In genomic region chr3:45659661-45660566, GRCh38 we compare ENCODE assay signal across 8 cellular contexts. TPM values are rescaled to one million over a fixed set of nuclear protein-coding genes. Genes with fewer than 3 reads are reported as not detected.
A peak's percentile ranks its signal among the peaks of the same experiment; 100 is the strongest.
DNase-seq lines count a peak whose midpoint lies in the region; ATAC-seq and TF ChIP-seq lines count a peak whose summit lies in the region.

No MANE protein-coding gene starts in this region.

- DNase-seq in AG09319 (ENCODE audit: extremely low read depth, low read depth) (no peak), GM13976 (ENCODE audit: low spot score) (peak; percentile 53), OCI-M1 (lab: John Stamatoyannopoulos, UW) (peak; percentile 72), amniotic epithelial cell (ENCODE audit: low read depth) (peak; percentile 78), left cardiac atrium (peak; percentile 68), NCI-H2107 treated with DMSO at 0.1 percent for 48 hours (lab: John Stamatoyannopoulos, UW; ENCODE audit: unreplicated experiment) (no peak)

- H3K36me3 ChIP-seq in rectal smooth muscle tissue (ENCODE audit: control insufficient read depth, insufficient read depth, low read length): no peaks in the 10 kb centered on the region

- no peak overlapping the region for H3K9ac ChIP-seq in rectal smooth muscle tissue (ENCODE audit: low read length)

- peak; percentile 97 for TF ChIP-seq CTCF in AG09319 (IDR thresholded peaks at IDR 0.05; ENCODE audit: low read depth, low read length)
- peak; percentile 88 for TF ChIP-seq CTCF in GM13976 (IDR thresholded peaks at IDR 0.05; ENCODE audit: borderline replicate concordance, control extremely low read depth, extremely low read depth, insufficient read depth, missing control alignments)

- H3K27ac ChIP-seq in rectal smooth muscle tissue (ENCODE audit: low read depth, low read length): no peak overlapping the region

- no peak for TF ChIP-seq POLR2A in GM18505 (IDR thresholded peaks at IDR 0.05; ENCODE audit: borderline replicate concordance, extremely low read depth, insufficient read depth, insufficient read length)

- H3K4me3 ChIP-seq in rectal smooth muscle tissue (ENCODE audit: low read length): peak overlapping the region; percentile 2

- intact Hi-C loops in left cardiac atrium (cut with DNase I): loop anchor here (10.0 kb wide), 2 partner anchors 65 to 435 kb away; partner anchors contain the start of genes LIMD1 (in 1 of the 2) and TMEM158 (in 1 of the 2)

- ATAC-seq in left cardiac atrium (peak; percentile 61 to 69), GM18505 (IDR thresholded peaks at IDR 0.05; ENCODE audit: unreplicated experiment) (no peak)

- H3K27me3 ChIP-seq in rectal smooth muscle tissue (ENCODE audit: control insufficient read depth, insufficient read depth, low read length): no peaks in the 10 kb centered on the region

- H3K4me1 ChIP-seq in rectal smooth muscle tissue (ENCODE audit: control insufficient read depth, insufficient read depth, low read length): no peaks in the 10 kb centered on the region

- in situ Hi-C loops in GM13976 (cut with MboI; ENCODE audit: low sequenced_read_pairs, unreplicated experiment): loop anchor here (5.0 to 25.0 kb wide), 3 partner anchors 148 to 623 kb away; partner anchors contain the start of gene CLEC3B

RNA-seq across cellular contexts. Expression of gene SACM1L, which starts 29.3 kb away (rescaled TPM):
- 10 to 100 TPM; 26.9 to 32.1 TPM for total RNA-seq in left cardiac atrium

Comparison
In these comparisons a context has a peak if more than half of its experiments do, and no peak if none do; other contexts are left out.
1. DNase-seq: peak in GM13976 (single experiment), OCI-M1 (single experiment), amniotic epithelial cell (single experiment) and left cardiac atrium (single experiment); none in AG09319 (single experiment) and NCI-H2107 treated with DMSO at 0.1 percent for 48 hours (single experiment).